In the genomic region with DNA sequence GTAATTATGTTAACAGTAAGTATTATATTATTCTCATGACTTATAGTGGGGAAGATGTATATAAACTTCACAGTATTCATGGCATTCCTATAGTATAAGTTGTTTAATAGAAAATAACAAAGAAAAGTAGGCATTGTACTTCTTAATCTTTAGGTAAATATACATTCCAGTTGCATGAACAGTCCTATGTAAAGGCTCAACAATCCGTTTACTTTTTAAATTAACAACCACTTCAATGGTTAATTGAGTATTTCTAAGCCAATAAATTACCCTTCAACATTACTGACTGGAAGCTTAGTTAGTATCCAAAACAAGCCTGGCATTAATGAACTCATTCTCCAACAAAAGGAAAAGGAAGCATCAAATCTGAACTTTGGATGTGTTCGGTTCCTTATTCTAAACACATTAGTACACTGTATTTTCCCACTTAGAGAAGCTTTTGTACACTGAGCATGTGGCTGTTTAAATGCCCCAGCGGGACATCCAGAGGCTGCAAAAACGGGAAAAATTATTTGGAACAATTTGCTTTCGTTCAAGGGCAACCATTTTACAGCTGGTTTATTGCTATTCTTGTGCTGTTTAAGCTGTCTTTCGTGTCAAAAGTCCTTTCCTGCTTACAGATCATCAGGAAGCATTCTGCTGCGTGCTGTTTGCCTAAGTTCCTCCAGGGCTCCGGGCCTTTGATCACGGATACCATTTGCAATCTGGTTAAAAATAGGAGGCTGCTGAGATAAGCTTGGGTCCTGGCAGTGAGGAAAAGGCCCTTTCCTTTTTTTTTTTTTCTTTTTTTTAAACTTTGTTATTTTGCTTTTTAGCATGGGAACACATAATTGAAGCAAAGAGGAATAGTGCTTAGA, we compare ENCODE assay signal across 7 cellular contexts.
DNase-seq lines count a peak whose midpoint lies in the region; ATAC-seq, FAIRE-seq and TF ChIP-seq lines count a peak whose summit lies in the region.

No MANE protein-coding gene starts in this region.

- no peaks in the 10 kb centered on the region for H3K36me3 ChIP-seq in suprapubic skin

- peaks cover 19% of the 10 kb centered on the region for H3K4me1 ChIP-seq in suprapubic skin

- no peak for ATAC-seq in HG03025 (IDR thresholded peaks at IDR 0.05; ENCODE audit: low FRiP score, unreplicated experiment)
- no peak for ATAC-seq in HG03457 (IDR thresholded peaks at IDR 0.05; ENCODE audit: unreplicated experiment)

- TF ChIP-seq CTCF in LNCaP clone FGC (IDR thresholded peaks at IDR 0.05; ENCODE audit: control insufficient read depth, extremely low read depth, insufficient read depth), result 0 out of 2 replicates have a peak, but pooled peaks have one; percentile 7
- TF ChIP-seq CTCF in astrocyte of the spinal cord (IDR thresholded peaks at IDR 0.05; ENCODE audit: low read depth, low read length), result no peak
- TF ChIP-seq CTCF in suprapubic skin (IDR thresholded peaks at IDR 0.05), result peak; percentile 17 to 22

- H3K9me3 ChIP-seq in suprapubic skin, result no peaks in the 10 kb centered on the region

- no peaks in the 10 kb centered on the region for H3K27me3 ChIP-seq in suprapubic skin

- in situ Hi-C loops in astrocyte of the spinal cord (cut with HindIII; ENCODE audit: low sequenced_read_pairs), result no loop called here

- no peak for TF ChIP-seq EP300 in suprapubic skin (IDR thresholded peaks at IDR 0.05)

- H3K4me3 ChIP-seq in LNCaP clone FGC (ENCODE audit: low read depth, low read length) (no peak overlapping the region), astrocyte of the spinal cord (ENCODE audit: low read depth, low read length) (no peak overlapping the region), suprapubic skin (peak overlapping the region; percentile 6)

- peak; percentile 51 for FAIRE-seq in islet of Langerhans (lab: Jason Lieb, UNC)

- peak; percentile 37 for DNase-seq in LNCaP clone FGC (ENCODE audit: low read depth)
- peak; percentile 51 for DNase-seq in astrocyte of the spinal cord (ENCODE audit: low read depth, low spot score)
- DNase-seq in suprapubic skin (ENCODE audit: low spot score in 2 of 2), result no peak
- no peak for DNase-seq in cerebellum (ENCODE audit: low spot score)

- 35% methylated on average over 9 of the region's 9 CpGs for WGBS in suprapubic skin

- TF ChIP-seq POLR2A in suprapubic skin (IDR thresholded peaks at IDR 0.05), result no peak

- peak overlapping the region; percentile 67 for H3K27ac ChIP-seq in suprapubic skin

Comparison
In these comparisons a context has a peak if more than half of its experiments do, and no peak if none do; other contexts are left out.
1. DNase-seq: peak in LNCaP clone FGC (single experiment) and astrocyte of the spinal cord (single experiment); none in suprapubic skin (0 of 2) and cerebellum (single experiment).